Comparison of ENCODE assay signal across 10 cellular contexts in genomic region chr2:88265352-88265960, GRCh38.
DNase-seq lines count a peak whose midpoint lies in the region; ATAC-seq and TF ChIP-seq lines count a peak whose summit lies in the region.
"Had no signal": no experiment of that assay in that cellular context is flagged by ENCODE, and none has a peak within 500 bp of the region (broad histone marks: within the 10 kb centered on the region; RNA-seq: fewer than 3 reads in every experiment).

No MANE protein-coding gene starts in this region.

- no peaks in the 10 kb centered on the region for H3K36me3 Mint-ChIP-seq in brain
- no peaks in the 10 kb centered on the region for H3K36me3 Mint-ChIP-seq in stimulated activated effector memory CD8-positive, alpha-beta T cell treated with anti-CD3 and anti-CD28 coated beads, Interleukin-12 subunit alpha, Interleukin-12 subunit beta, amount 100 ng/mL, for 72 hours

- H3K27me3 ChIP-seq in KMS-11 (ENCODE audit: insufficient read depth, low read depth) (no peaks in the 10 kb centered on the region), transverse colon (no peaks in the 10 kb centered on the region)
- H3K27me3 ChIP-seq: BLaER1 had no signal

- H3K79me2 ChIP-seq in KMS-11 (ENCODE audit: insufficient read depth, low read depth) = no peaks in the 10 kb centered on the region

- intact Hi-C loops in transverse colon (cut with DNase I; ENCODE audit: low total_unique reads) = no loop called here

- H3K4me3 Mint-ChIP-seq in brain = no peak overlapping the region
- H3K4me3 Mint-ChIP-seq in stimulated activated effector memory CD8-positive, alpha-beta T cell treated with anti-CD3 and anti-CD28 coated beads, Interleukin-12 subunit alpha, Interleukin-12 subunit beta, amount 100 ng/mL, for 72 hours = no peak overlapping the region
- H3K4me3 Mint-ChIP-seq: stimulated activated naive CD8-positive, alpha-beta T cell treated with anti-CD3 and anti-CD28 coated beads, Interleukin-15, Interleukin-2, amounts not matched to agents 100 ng/mL and 50 ng/mL, for 24 hours had no signal

- H3K27ac ChIP-seq in KMS-11 (no peak overlapping the region), transverse colon (no peak overlapping the region)
- H3K27ac ChIP-seq: BLaER1 had no signal

- H3K9me3 ChIP-seq in transverse colon = no peaks in the 10 kb centered on the region
- H3K9me3 ChIP-seq: BLaER1 had no signal

- in situ Hi-C loops in transverse colon (cut with MboI; ENCODE audit: low pct_ligation_motif_present in 1 of 4, low pct_unique_long_range_greater_than_20kb in 1 of 4, low sequenced_read_pairs in 3 of 4) = no loop called here

- peak overlapping the region; percentile 23; the same call in 1 of the 2 replicates for H2AFZ ChIP-seq in KMS-11 (ENCODE audit: low read depth)

- H3K4me2 ChIP-seq in KMS-11 = no peak overlapping the region; the same call in 1 of the 2 replicates
- H3K4me2 ChIP-seq: BLaER1 had no signal

- no peak overlapping the region for H3K9ac ChIP-seq in KMS-11
- H3K9ac ChIP-seq: BLaER1 had no signal

- no peaks in the 10 kb centered on the region for H4K20me1 ChIP-seq in KMS-11 (ENCODE audit: insufficient read depth)
- H4K20me1 ChIP-seq: BLaER1 had no signal

- peaks cover 0 to 11% (median 2%) of the 10 kb centered on the region in 5 experiments for H3K9me3 Mint-ChIP-seq in brain
- H3K9me3 Mint-ChIP-seq in stimulated activated effector memory CD8-positive, alpha-beta T cell treated with anti-CD3 and anti-CD28 coated beads, Interleukin-12 subunit alpha, Interleukin-12 subunit beta, amount 100 ng/mL, for 72 hours = no peaks in the 10 kb centered on the region
- H3K9me3 Mint-ChIP-seq: stimulated activated naive CD8-positive, alpha-beta T cell treated with anti-CD3 and anti-CD28 coated beads, Interleukin-15, Interleukin-2, amounts not matched to agents 100 ng/mL and 50 ng/mL, for 24 hours had no signal

- H3K4me1 ChIP-seq in KMS-11 (ENCODE audit: low read depth, poor library complexity, severe bottlenecking) (no peaks in the 10 kb centered on the region), transverse colon (no peaks in the 10 kb centered on the region)
- H3K4me1 ChIP-seq: BLaER1 had no signal

- TF ChIP-seq EP300 in transverse colon (IDR thresholded peaks at IDR 0.05; ENCODE audit: low read depth) = no peak

- no peak for TF ChIP-seq CTCF in KMS-11 (conservative IDR thresholded peaks at IDR 0.05; ENCODE audit: low read depth, low read length)
- no peak for TF ChIP-seq CTCF in brain (conservative IDR thresholded peaks at IDR 0.05)
- no peak for TF ChIP-seq CTCF in transverse colon (IDR thresholded peaks at IDR 0.05)

- 20 to 22% methylated on average over 4 of the region's 4 CpGs for WGBS in transverse colon (ENCODE audit: low coverage in 1 of 2), 2 donors

- no peak for TF ChIP-seq POLR2A in transverse colon (IDR thresholded peaks at IDR 0.05)

- H3K4me3 ChIP-seq in KMS-11 (IDR thresholded peaks at IDR 0.05; ENCODE audit: insufficient read depth, low read depth, low read length) (no peak overlapping the region), transverse colon (no peak overlapping the region)
- H3K4me3 ChIP-seq: BLaER1 had no signal

- H3K27ac Mint-ChIP-seq in brain = peak overlapping the region in 3 of 5 experiments; percentile 68 to 88 (median 78)
- H3K27ac Mint-ChIP-seq in stimulated activated effector memory CD8-positive, alpha-beta T cell treated with anti-CD3 and anti-CD28 coated beads, Interleukin-12 subunit alpha, Interleukin-12 subunit beta, amount 100 ng/mL, for 72 hours = peak overlapping the region; percentile 10
- H3K27ac Mint-ChIP-seq: stimulated activated naive CD8-positive, alpha-beta T cell treated with anti-CD3 and anti-CD28 coated beads, Interleukin-15, Interleukin-2, amounts not matched to agents 100 ng/mL and 50 ng/mL, for 24 hours had no signal

- H3K36me3 ChIP-seq in KMS-11 (ENCODE audit: insufficient read depth) = no peaks in the 10 kb centered on the region
- no peaks in the 10 kb centered on the region for H3K36me3 ChIP-seq in transverse colon
- H3K36me3 ChIP-seq: BLaER1 had no signal

- peak; percentile 91 for ATAC-seq in stimulated activated effector memory CD8-positive, alpha-beta T cell treated with anti-CD3 and anti-CD28 coated beads, Interleukin-12 subunit alpha, Interleukin-12 subunit beta, amount 100 ng/mL, for 72 hours
- no peak for ATAC-seq in HG03571 (IDR thresholded peaks at IDR 0.05; ENCODE audit: unreplicated experiment)

- peaks cover 6% of the 10 kb centered on the region for H3K4me1 Mint-ChIP-seq in brain
- H3K4me1 Mint-ChIP-seq in stimulated activated effector memory CD8-positive, alpha-beta T cell treated with anti-CD3 and anti-CD28 coated beads, Interleukin-12 subunit alpha, Interleukin-12 subunit beta, amount 100 ng/mL, for 72 hours = peaks cover 16% of the 10 kb centered on the region

- H3K27me3 Mint-ChIP-seq in brain = no peaks in the 10 kb centered on the region
- H3K27me3 Mint-ChIP-seq: stimulated activated naive CD8-positive, alpha-beta T cell treated with anti-CD3 and anti-CD28 coated beads, Interleukin-15, Interleukin-2, amounts not matched to agents 100 ng/mL and 50 ng/mL, for 24 hours had no signal

- peak; percentile 24 for DNase-seq in activated CD4-positive, alpha-beta T cell treated with anti-CD3 and anti-CD28 coated beads for 48 hours
- DNase-seq in activated CD4-positive, alpha-beta T cell treated with anti-CD3 and anti-CD28 coated beads for 4 hours = no peak
- no peak for DNase-seq in stimulated activated effector memory CD8-positive, alpha-beta T cell treated with anti-CD3 and anti-CD28 coated beads, Interleukin-12 subunit alpha, Interleukin-12 subunit beta, amount 100 ng/mL, for 72 hours (ENCODE audit: low spot score in 2 of 2)
- DNase-seq in transverse colon (no peak), DMS79 (lab: John Stamatoyannopoulos, UW) (no peak)
